14 cellular contexts compared by ENCODE assay signal in the genomic region with DNA sequence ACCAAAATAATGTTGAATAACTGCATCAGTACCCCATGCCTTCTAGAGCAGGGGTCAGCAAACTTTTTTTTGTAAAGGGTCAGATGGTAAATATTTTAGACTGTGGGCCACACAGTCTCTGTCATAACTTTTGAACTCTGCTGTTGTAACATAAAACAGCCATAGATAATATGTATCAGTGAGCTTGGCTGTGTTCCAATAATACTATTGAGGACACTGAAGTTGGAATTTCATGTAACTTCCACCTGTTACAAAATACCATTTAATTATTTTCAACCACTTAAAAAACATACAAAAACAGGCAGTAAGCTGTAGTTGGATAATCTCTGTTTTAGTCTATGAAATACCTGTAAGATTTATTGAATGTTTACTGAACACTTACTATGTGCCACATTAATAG.
"Had no signal": no experiment of that assay in that cellular context is flagged by ENCODE, and none has a peak within 500 bp of the region (broad histone marks: within the 10 kb centered on the region; RNA-seq: fewer than 3 reads in every experiment).

No MANE protein-coding gene starts in this region.

- H3K4me3 ChIP-seq: lower lobe of right lung had no signal

- DNase-seq: activated CD4-positive, alpha-beta T cell treated with anti-CD3 and anti-CD28 coated beads, Interleukin-2, amount 50 U/mL, for 1 hour; amniotic stem cell; endodermal cell; lower lobe of right lung; nephron progenitor cell; occipital lobe; stimulated activated CD4-positive, alpha-beta T cell treated with anti-CD3 and anti-CD28 coated beads, Interleukin-2, amount 100 ng/mL, for 24 hours; stimulated activated naive CD8-positive, alpha-beta T cell treated with anti-CD3 and anti-CD28 coated beads, Interleukin-15, amount 100 ng/mL, for 72 hours; T1000 had no signal

- ATAC-seq: activated CD4-positive, CD25-positive, alpha-beta regulatory T cell treated with anti-CD3 and anti-CD28 coated beads, Interleukin-2, amount 50 U/mL, for 24 hours; lower lobe of right lung; stimulated activated naive CD8-positive, alpha-beta T cell treated with anti-CD3 and anti-CD28 coated beads, Interleukin-15, amount 100 ng/mL, for 72 hours had no signal

- H3K27me3 Mint-ChIP-seq: activated naive CD8-positive, alpha-beta T cell; stimulated activated naive CD8-positive, alpha-beta T cell treated with anti-CD3 and anti-CD28 coated beads, Interleukin-15, amount 100 ng/mL, for 72 hours; type B pancreatic cell had no signal

- H3K4me1 Mint-ChIP-seq: nephron progenitor cell had no signal

- H3K27ac Mint-ChIP-seq: activated naive CD8-positive, alpha-beta T cell; activated T-helper 1 cell treated with anti-CD3 and anti-CD28 coated beads, Interleukin-12 subunit alpha, Interleukin-12 subunit beta, Interleukin-2, Interleukin-4 antibody, amounts not matched to agents 30 ng/mL and 10 ng/mL and 1 ng/mL, durations not matched to agents 14 hours and 24 hours and 36 hours; endodermal cell; type B pancreatic cell had no signal

- H3K27ac ChIP-seq: epithelial cell of prostate, lower lobe of right lung had no signal

- H3K4me3 Mint-ChIP-seq: activated naive CD8-positive, alpha-beta T cell; activated T-helper 1 cell treated with anti-CD3 and anti-CD28 coated beads, Interleukin-12 subunit alpha, Interleukin-12 subunit beta, Interleukin-2, Interleukin-4 antibody, amounts not matched to agents 30 ng/mL and 10 ng/mL and 1 ng/mL, durations not matched to agents 14 hours and 24 hours and 36 hours; endodermal cell; nephron progenitor cell; stimulated activated naive CD8-positive, alpha-beta T cell treated with anti-CD3 and anti-CD28 coated beads, Interleukin-15, amount 100 ng/mL, for 72 hours; type B pancreatic cell had no signal

- H3K9me3 Mint-ChIP-seq: activated T-helper 1 cell treated with anti-CD3 and anti-CD28 coated beads, Interleukin-12 subunit alpha, Interleukin-12 subunit beta, Interleukin-2, Interleukin-4 antibody, amounts not matched to agents 30 ng/mL and 10 ng/mL and 1 ng/mL, durations not matched to agents 14 hours and 24 hours and 36 hours; endodermal cell; nephron progenitor cell; stimulated activated naive CD8-positive, alpha-beta T cell treated with anti-CD3 and anti-CD28 coated beads, Interleukin-15, amount 100 ng/mL, for 72 hours; type B pancreatic cell had no signal
